Comparison of ENCODE assay signal across 28 cellular contexts in genomic region chr1:43604192-43604591, GRCh38.
"Had no signal": no experiment of that assay in that cellular context is flagged by ENCODE, and none has a peak within 500 bp of the region (broad histone marks: within the 10 kb centered on the region; RNA-seq: fewer than 3 reads in every experiment).

No MANE protein-coding gene starts in this region.

- H3K36me3 ChIP-seq: left ventricle myocardium inferior, uterus had no signal

- H3K4me1 Mint-ChIP-seq: nephron progenitor cell; stimulated activated naive CD8-positive, alpha-beta T cell treated with anti-CD3 and anti-CD28 coated beads, Interleukin-15, amount 100 ng/mL, for 72 hours had no signal

- H3K27ac Mint-ChIP-seq: naive thymus-derived CD8-positive, alpha-beta T cell; nephron progenitor cell; stimulated activated naive CD8-positive, alpha-beta T cell treated with anti-CD3 and anti-CD28 coated beads, Interleukin-15, amount 100 ng/mL, for 72 hours had no signal

- FAIRE-seq: colon, islet of Langerhans, pancreas had no signal

- H3K9me3 ChIP-seq: gastroesophageal sphincter, heart left ventricle, left ventricle myocardium inferior, lower lobe of right lung, pancreas, suprapubic skin, transverse colon, upper lobe of right lung, uterus had no signal

- H3K36me3 Mint-ChIP-seq: naive thymus-derived CD8-positive, alpha-beta T cell had no signal

- H2AFZ ChIP-seq: hepatocyte had no signal

- ATAC-seq: gastroesophageal sphincter; heart left ventricle; lower lobe of right lung; naive thymus-derived CD8-positive, alpha-beta T cell; sciatic nerve; stimulated activated naive CD8-positive, alpha-beta T cell treated with anti-CD3 and anti-CD28 coated beads, Interleukin-15, amount 100 ng/mL, for 72 hours; upper lobe of right lung had no signal

- H3K4me3 ChIP-seq: dorsolateral prefrontal cortex, gastroesophageal sphincter, heart left ventricle, hepatocyte, left ventricle myocardium inferior, lower lobe of right lung, pancreas, smooth muscle cell, suprapubic skin, transverse colon, upper lobe of right lung, uterus had no signal

- H3K4me3 Mint-ChIP-seq: naive thymus-derived CD8-positive, alpha-beta T cell; nephron progenitor cell; stimulated activated naive CD8-positive, alpha-beta T cell treated with anti-CD3 and anti-CD28 coated beads, Interleukin-15, amount 100 ng/mL, for 72 hours had no signal

- DNase-seq: dorsolateral prefrontal cortex; effector CD4-positive, alpha-beta T cell; foreskin fibroblast; heart left ventricle; kidney glomerular epithelial cell; left colon; left ventricle myocardium inferior; lower lobe of right lung; naive thymus-derived CD8-positive, alpha-beta T cell; nephron progenitor cell; pancreas; stimulated activated CD4-positive, alpha-beta T cell treated with anti-CD3 and anti-CD28 coated beads, Interleukin-12 subunit alpha, Interleukin-12 subunit beta, amount 100 ng/mL, for 4 hours; stimulated activated CD4-positive, alpha-beta T cell treated with anti-CD3 and anti-CD28 coated beads, Interleukin-1b, Interleukin-23, amount 100 ng/mL, for 48 hours; stimulated activated CD4-positive, alpha-beta T cell treated with anti-CD3 and anti-CD28 coated beads, Interleukin-4, amount 100 ng/mL, for 1 hour; stimulated activated CD8-positive, alpha-beta memory T cell treated with anti-CD3 and anti-CD28 coated beads, Interleukin-4, amount 100 ng/mL, for 48 hours; stimulated activated naive CD4-positive, alpha-beta T cell; stimulated activated naive CD8-positive, alpha-beta T cell treated with anti-CD3 and anti-CD28 coated beads, Interleukin-15, amount 100 ng/mL, for 72 hours; transverse colon; upper lobe of right lung; uterus had no signal

- H3K27me3 ChIP-seq: dorsolateral prefrontal cortex, gastroesophageal sphincter, heart left ventricle, hepatocyte, pancreas, suprapubic skin, transverse colon, upper lobe of right lung, uterus had no signal

- H3K9me3 Mint-ChIP-seq: naive thymus-derived CD8-positive, alpha-beta T cell; nephron progenitor cell; stimulated activated naive CD8-positive, alpha-beta T cell treated with anti-CD3 and anti-CD28 coated beads, Interleukin-15, amount 100 ng/mL, for 72 hours had no signal

- H3K79me2 ChIP-seq: hepatocyte had no signal

- H3K4me2 ChIP-seq: hepatocyte, smooth muscle cell had no signal

- H3K4me1 ChIP-seq: gastroesophageal sphincter, heart left ventricle, left ventricle myocardium inferior, lower lobe of right lung, pancreas, suprapubic skin, transverse colon, upper lobe of right lung, uterus had no signal

- H3K27ac ChIP-seq: dorsolateral prefrontal cortex, epithelial cell of prostate, gastroesophageal sphincter, heart left ventricle, hepatocyte, left ventricle myocardium inferior, lower lobe of right lung, pancreas, suprapubic skin, transverse colon, upper lobe of right lung, uterus had no signal

- H3K27me3 Mint-ChIP-seq: naive thymus-derived CD8-positive, alpha-beta T cell; stimulated activated naive CD8-positive, alpha-beta T cell treated with anti-CD3 and anti-CD28 coated beads, Interleukin-15, amount 100 ng/mL, for 72 hours had no signal
